ENCODE assay signal across 1 cellular context in the genomic region with DNA sequence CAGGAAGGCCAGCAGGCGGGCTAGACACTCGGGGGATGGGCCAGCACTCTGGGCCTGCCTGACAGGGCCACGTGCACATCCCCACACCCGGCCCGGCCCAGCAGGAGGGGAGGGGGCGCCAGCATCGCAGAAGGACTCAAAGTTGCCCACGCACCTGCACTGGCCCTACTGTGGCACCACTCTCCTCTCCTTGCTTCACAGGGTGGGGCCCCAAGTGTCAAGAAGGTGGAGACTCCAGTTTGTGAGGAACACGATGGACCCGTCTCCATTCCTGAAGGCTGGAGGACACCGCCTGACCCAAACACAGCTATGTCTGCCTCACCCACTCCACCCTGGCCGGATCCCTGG.
TF ChIP-seq lines count a peak whose summit lies in the region.

No MANE protein-coding gene starts in this region.

TF ChIP-seq in WTC11, 78 proteins besides CTCF, POLR2A, EP300 and RAD21:
- TF ChIP-seq NFATC4 (CRISPR knock-in tag; IDR thresholded peaks at IDR 0.05) = no peak
- TF ChIP-seq, protein P1, sequence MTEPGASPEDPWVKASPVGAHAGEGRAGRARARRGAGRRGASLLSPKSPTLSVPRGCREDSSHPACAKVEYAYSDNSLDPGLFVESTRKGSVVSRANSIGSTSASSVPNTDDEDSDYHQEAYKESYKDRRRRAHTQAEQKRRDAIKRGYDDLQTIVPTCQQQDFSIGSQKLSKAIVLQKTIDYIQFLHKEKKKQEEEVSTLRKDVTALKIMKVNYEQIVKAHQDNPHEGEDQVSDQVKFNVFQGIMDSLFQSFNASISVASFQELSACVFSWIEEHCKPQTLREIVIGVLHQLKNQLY (CRISPR knock-in tag; IDR thresholded peaks at IDR 0.05) = no peak
- no peak for TF ChIP-seq NR2C2 (CRISPR knock-in tag; IDR thresholded peaks at IDR 0.05)
- TF ChIP-seq, protein P2, sequence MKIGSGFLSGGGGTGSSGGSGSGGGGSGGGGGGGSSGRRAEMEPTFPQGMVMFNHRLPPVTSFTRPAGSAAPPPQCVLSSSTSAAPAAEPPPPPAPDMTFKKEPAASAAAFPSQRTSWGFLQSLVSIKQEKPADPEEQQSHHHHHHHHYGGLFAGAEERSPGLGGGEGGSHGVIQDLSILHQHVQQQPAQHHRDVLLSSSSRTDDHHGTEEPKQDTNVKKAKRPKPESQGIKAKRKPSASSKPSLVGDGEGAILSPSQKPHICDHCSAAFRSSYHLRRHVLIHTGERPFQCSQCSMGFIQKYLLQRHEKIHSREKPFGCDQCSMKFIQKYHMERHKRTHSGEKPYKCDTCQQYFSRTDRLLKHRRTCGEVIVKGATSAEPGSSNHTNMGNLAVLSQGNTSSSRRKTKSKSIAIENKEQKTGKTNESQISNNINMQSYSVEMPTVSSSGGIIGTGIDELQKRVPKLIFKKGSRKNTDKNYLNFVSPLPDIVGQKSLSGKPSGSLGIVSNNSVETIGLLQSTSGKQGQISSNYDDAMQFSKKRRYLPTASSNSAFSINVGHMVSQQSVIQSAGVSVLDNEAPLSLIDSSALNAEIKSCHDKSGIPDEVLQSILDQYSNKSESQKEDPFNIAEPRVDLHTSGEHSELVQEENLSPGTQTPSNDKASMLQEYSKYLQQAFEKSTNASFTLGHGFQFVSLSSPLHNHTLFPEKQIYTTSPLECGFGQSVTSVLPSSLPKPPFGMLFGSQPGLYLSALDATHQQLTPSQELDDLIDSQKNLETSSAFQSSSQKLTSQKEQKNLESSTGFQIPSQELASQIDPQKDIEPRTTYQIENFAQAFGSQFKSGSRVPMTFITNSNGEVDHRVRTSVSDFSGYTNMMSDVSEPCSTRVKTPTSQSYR (CRISPR knock-in tag; IDR thresholded peaks at IDR 0.05) = no peak
- TF ChIP-seq ZNF219 (CRISPR knock-in tag; IDR thresholded peaks at IDR 0.05; ENCODE audit: borderline replicate concordance) = no peak
- TF ChIP-seq, protein P3, sequence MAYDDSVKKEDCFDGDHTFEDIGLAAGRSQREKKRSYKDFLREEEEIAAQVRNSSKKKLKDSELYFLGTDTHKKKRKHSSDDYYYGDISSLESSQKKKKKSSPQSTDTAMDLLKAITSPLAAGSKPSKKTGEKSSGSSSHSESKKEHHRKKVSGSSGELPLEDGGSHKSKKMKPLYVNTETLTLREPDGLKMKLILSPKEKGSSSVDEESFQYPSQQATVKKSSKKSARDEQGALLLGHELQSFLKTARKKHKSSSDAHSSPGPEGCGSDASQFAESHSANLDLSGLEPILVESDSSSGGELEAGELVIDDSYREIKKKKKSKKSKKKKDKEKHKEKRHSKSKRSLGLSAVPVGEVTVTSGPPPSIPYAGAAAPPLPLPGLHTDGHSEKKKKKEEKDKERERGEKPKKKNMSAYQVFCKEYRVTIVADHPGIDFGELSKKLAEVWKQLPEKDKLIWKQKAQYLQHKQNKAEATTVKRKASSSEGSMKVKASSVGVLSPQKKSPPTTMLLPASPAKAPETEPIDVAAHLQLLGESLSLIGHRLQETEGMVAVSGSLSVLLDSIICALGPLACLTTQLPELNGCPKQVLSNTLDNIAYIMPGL (CRISPR knock-in tag; IDR thresholded peaks at IDR 0.05) = no peak
